Comparison of ENCODE assay signal across 25 cellular contexts in the genomic region with DNA sequence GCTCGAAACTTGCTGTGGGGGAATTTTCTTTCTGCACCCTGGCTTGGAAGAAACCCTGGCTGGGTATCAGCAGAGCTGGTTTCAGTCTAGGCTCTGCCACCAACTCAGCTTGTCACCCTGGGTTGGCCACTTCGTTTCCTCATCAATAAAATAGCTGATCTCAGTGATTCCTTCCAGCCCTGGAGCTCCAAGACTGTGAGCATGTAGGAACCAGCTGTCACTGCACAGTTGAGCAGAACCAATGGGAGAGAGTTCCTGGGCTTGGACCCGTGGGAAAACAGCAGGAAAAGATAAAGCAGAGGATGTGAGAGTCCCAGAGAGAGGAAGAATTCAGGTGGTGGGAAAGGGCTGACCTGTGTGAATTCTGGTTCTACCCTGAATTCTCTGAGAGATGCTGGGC.
"Had no signal": no experiment of that assay in that cellular context is flagged by ENCODE, and none has a peak within 500 bp of the region (broad histone marks: within the 10 kb centered on the region; RNA-seq: fewer than 3 reads in every experiment).

No MANE protein-coding gene starts in this region.

- H3K27me3 Mint-ChIP-seq: activated naive CD4-positive, alpha-beta T cell treated with anti-CD3 and anti-CD28 coated beads, Interleukin-2, amount 50 U/mL, for 24 hours; activated T-cell treated with anti-CD3 and anti-CD28 coated beads, Interleukin-2, amount 50 U/mL, for 24 hours; T-cell had no signal

- H3K27me3 ChIP-seq: breast epithelium, Peyer's patch had no signal

- H3K4me1 Mint-ChIP-seq: activated B cell treated with CpG ODN at 0.5 μM for 24 hours; activated CD4-positive, alpha-beta T cell treated with anti-CD3 and anti-CD28 coated beads, Interleukin-2, amount 10 ng/mL, durations not matched to agents 24 days and 14 days; activated CD8-positive, alpha-beta memory T cell treated with anti-CD3 and anti-CD28 coated beads, Interleukin-2, amount 10 ng/mL, durations not matched to agents 7 days and 5 days; activated naive CD4-positive, alpha-beta T cell treated with anti-CD3 and anti-CD28 coated beads, Interleukin-2, amount 50 U/mL, for 24 hours; T-cell had no signal

- H3K9me3 ChIP-seq: breast epithelium, Peyer's patch had no signal

- H3K36me3 Mint-ChIP-seq: activated CD8-positive, alpha-beta memory T cell treated with anti-CD3 and anti-CD28 coated beads, Interleukin-2, amount 10 ng/mL, durations not matched to agents 7 days and 5 days; activated naive CD4-positive, alpha-beta T cell treated with anti-CD3 and anti-CD28 coated beads, Interleukin-2, amount 50 U/mL, for 24 hours; T-cell had no signal

- H3K4me3 ChIP-seq: breast epithelium, Peyer's patch, SK-N-MC had no signal

- ATAC-seq: activated CD8-positive, alpha-beta memory T cell treated with anti-CD3 and anti-CD28 coated beads, Interleukin-2, amount 10 ng/mL, durations not matched to agents 7 days and 5 days; T-cell had no signal

- H3K4me3 Mint-ChIP-seq: activated B cell treated with CpG ODN at 0.5 μM for 24 hours; activated CD4-positive, alpha-beta T cell treated with anti-CD3 and anti-CD28 coated beads, Interleukin-2, amount 10 ng/mL, durations not matched to agents 24 days and 14 days; activated CD8-positive, alpha-beta memory T cell treated with anti-CD3 and anti-CD28 coated beads, Interleukin-2, amount 10 ng/mL, durations not matched to agents 7 days and 5 days; activated naive CD4-positive, alpha-beta T cell treated with anti-CD3 and anti-CD28 coated beads, Interleukin-2, amount 50 U/mL, for 24 hours; activated T-cell treated with anti-CD3 and anti-CD28 coated beads, Interleukin-2, amount 50 U/mL, for 24 hours; activated T-helper 1 cell treated with anti-CD3 and anti-CD28 coated beads, Interleukin-12 subunit alpha, Interleukin-12 subunit beta, Interleukin-2, Interleukin-4 antibody, amounts not matched to agents 30 ng/mL and 10 ng/mL and 1 ng/mL, durations not matched to agents 14 hours and 24 hours and 36 hours; T-cell had no signal

- H3K9me3 Mint-ChIP-seq: activated CD4-positive, alpha-beta T cell treated with anti-CD3 and anti-CD28 coated beads, Interleukin-2, amount 10 ng/mL, durations not matched to agents 24 days and 14 days; activated naive CD4-positive, alpha-beta T cell treated with anti-CD3 and anti-CD28 coated beads, Interleukin-2, amount 50 U/mL, for 24 hours; activated T-cell treated with anti-CD3 and anti-CD28 coated beads, Interleukin-2, amount 50 U/mL, for 24 hours; activated T-helper 1 cell treated with anti-CD3 and anti-CD28 coated beads, Interleukin-12 subunit alpha, Interleukin-12 subunit beta, Interleukin-2, Interleukin-4 antibody, amounts not matched to agents 30 ng/mL and 10 ng/mL and 1 ng/mL, durations not matched to agents 14 hours and 24 hours and 36 hours; T-cell had no signal

- DNase-seq: activated B cell treated with CpG ODN at 0.5 μM for 24 hours; activated CD4-positive, alpha-beta T cell treated with anti-CD3 and anti-CD28 coated beads for 1 hour; activated CD4-positive, alpha-beta T cell treated with anti-CD3 and anti-CD28 coated beads, Interleukin-2, amount 10 ng/mL, durations not matched to agents 24 days and 14 days; activated CD4-positive, alpha-beta T cell treated with anti-CD3 and anti-CD28 coated beads, Interleukin-2, amount 50 U/mL, for 48 hours; activated CD8-positive, alpha-beta memory T cell treated with anti-CD3 and anti-CD28 coated beads, Interleukin-2, amount 10 ng/mL, durations not matched to agents 7 days and 5 days; activated effector memory CD4-positive, alpha-beta T cell treated with Interleukin-2 at 50 U/mL for 16 hours; activated naive CD4-positive, alpha-beta T cell; activated T-cell treated with anti-CD3 and anti-CD28 coated beads, Interleukin-2, amount 50 U/mL, for 24 hours; aorta; caudate nucleus; NCI-H1105; NCI-H1436; NCI-H1694 treated with DMSO at 0.1 percent for 48 hours; NCI-H2029 treated with DMSO at 0.1 percent for 48 hours; NCI-H446; NCI-H524; Peyer's patch; SHP77 treated with DMSO at 0.1 percent for 48 hours; T-cell; T-helper 2 cell; T1000 had no signal

- H3K4me1 ChIP-seq: breast epithelium, Peyer's patch had no signal

- H3K27ac ChIP-seq: breast epithelium, Peyer's patch, SK-N-MC had no signal

- H3K27ac Mint-ChIP-seq: activated B cell treated with CpG ODN at 0.5 μM for 24 hours; activated CD4-positive, alpha-beta T cell treated with anti-CD3 and anti-CD28 coated beads, Interleukin-2, amount 10 ng/mL, durations not matched to agents 24 days and 14 days; activated CD8-positive, alpha-beta memory T cell treated with anti-CD3 and anti-CD28 coated beads, Interleukin-2, amount 10 ng/mL, durations not matched to agents 7 days and 5 days; activated naive CD4-positive, alpha-beta T cell treated with anti-CD3 and anti-CD28 coated beads, Interleukin-2, amount 50 U/mL, for 24 hours; activated T-cell treated with anti-CD3 and anti-CD28 coated beads, Interleukin-2, amount 50 U/mL, for 24 hours; activated T-helper 1 cell treated with anti-CD3 and anti-CD28 coated beads, Interleukin-12 subunit alpha, Interleukin-12 subunit beta, Interleukin-2, Interleukin-4 antibody, amounts not matched to agents 30 ng/mL and 10 ng/mL and 1 ng/mL, durations not matched to agents 14 hours and 24 hours and 36 hours; T-cell had no signal

- H3K36me3 ChIP-seq: breast epithelium, Peyer's patch had no signal
